11 cellular contexts compared by ENCODE assay signal in the genomic region with DNA sequence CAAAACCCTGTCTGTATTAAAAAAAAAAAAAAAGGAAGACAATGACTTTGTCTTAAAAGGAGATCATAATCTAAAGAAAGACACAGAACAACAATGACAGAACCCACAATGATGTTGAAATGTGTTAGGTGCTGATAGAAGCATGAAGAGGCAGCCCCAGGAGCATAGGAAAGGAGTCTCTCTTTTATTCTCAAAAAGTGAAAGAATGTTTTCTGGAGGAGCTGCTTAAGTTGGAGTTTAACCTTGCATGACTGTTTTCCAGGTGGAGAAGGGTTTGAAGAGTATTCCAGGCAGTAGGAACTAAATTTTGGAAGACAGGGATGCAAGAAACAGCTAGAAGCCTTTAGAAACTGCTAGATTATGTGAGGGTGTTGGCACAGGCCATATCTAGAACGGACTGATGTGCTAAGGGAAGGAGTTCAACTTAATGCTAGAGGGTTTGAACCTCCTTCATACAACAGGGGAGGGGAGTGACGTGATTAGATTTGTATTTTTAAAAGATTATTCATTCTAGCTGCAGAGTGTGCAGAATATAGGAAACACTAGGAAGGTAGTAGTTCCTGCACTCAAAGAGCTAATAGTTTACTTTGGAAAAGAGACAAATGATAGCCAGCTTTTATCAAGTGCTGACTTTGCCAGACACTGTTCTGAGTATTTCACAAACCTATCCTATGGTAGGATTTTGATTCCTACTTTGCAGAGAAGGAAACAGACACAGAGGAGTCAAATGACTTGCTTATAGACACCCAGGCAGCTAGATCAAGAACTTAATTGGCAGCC.
"Had no signal": no experiment of that assay in that cellular context is flagged by ENCODE, and none has a peak within 500 bp of the region (broad histone marks: within the 10 kb centered on the region; RNA-seq: fewer than 3 reads in every experiment).

No MANE protein-coding gene starts in this region.

- H3K36me3 ChIP-seq: left lung, thoracic aorta had no signal

- H3K27ac Mint-ChIP-seq: activated CD4-positive, alpha-beta memory T cell treated with anti-CD3 and anti-CD28 coated beads for 36 hours; activated T-cell treated with anti-CD3 and anti-CD28 coated beads, Interleukin-2, amount 50 U/mL, for 72 hours; stimulated activated naive CD8-positive, alpha-beta T cell treated with anti-CD3 and anti-CD28 coated beads, Interleukin-15, Interleukin-2, amounts not matched to agents 100 ng/mL and 50 ng/mL, for 24 hours had no signal

- H3K27me3 ChIP-seq: left lung had no signal

- H3K4me3 ChIP-seq: left lung, thoracic aorta had no signal

- ATAC-seq: activated T-cell treated with anti-CD3 and anti-CD28 coated beads, Interleukin-2, amount 50 U/mL, for 72 hours; left lung; natural killer cell treated with Interleukin-12 subunit alpha and Interleukin-12 subunit beta and Interleukin-15 and Interleukin-18, amount 100 ng/mL, for 72 hours had no signal

- DNase-seq: activated CD4-positive, alpha-beta memory T cell treated with anti-CD3 and anti-CD28 coated beads for 36 hours; activated CD4-positive, CD25-positive, alpha-beta regulatory T cell treated with anti-CD3 and anti-CD28 coated beads, Interleukin-2, amount 50 U/mL, for 72 hours; activated CD8-positive, alpha-beta memory T cell treated with anti-CD3 and anti-CD28 coated beads, Interleukin-2, amount 50 U/mL, for 4 hours; activated T-cell treated with anti-CD3 and anti-CD28 coated beads, Interleukin-2, amount 50 U/mL, for 72 hours; foreskin melanocyte; left lung; stimulated activated CD4-positive, alpha-beta T cell treated with anti-CD3 and anti-CD28 coated beads, Interleukin-4, amount 100 ng/mL, for 1 hour; stimulated activated CD8-positive, alpha-beta memory T cell treated with anti-CD3 and anti-CD28 coated beads, Interleukin-4, amount 100 ng/mL, for 48 hours had no signal

- H3K4me3 Mint-ChIP-seq: activated CD4-positive, alpha-beta memory T cell treated with anti-CD3 and anti-CD28 coated beads for 36 hours; activated T-cell treated with anti-CD3 and anti-CD28 coated beads, Interleukin-2, amount 50 U/mL, for 72 hours; natural killer cell treated with Interleukin-12 subunit alpha and Interleukin-12 subunit beta and Interleukin-15 and Interleukin-18, amount 100 ng/mL, for 72 hours; stimulated activated naive CD8-positive, alpha-beta T cell treated with anti-CD3 and anti-CD28 coated beads, Interleukin-15, Interleukin-2, amounts not matched to agents 100 ng/mL and 50 ng/mL, for 24 hours had no signal

- H3K27me3 Mint-ChIP-seq: activated CD4-positive, alpha-beta memory T cell treated with anti-CD3 and anti-CD28 coated beads for 36 hours; natural killer cell treated with Interleukin-12 subunit alpha and Interleukin-12 subunit beta and Interleukin-15 and Interleukin-18, amount 100 ng/mL, for 72 hours; stimulated activated naive CD8-positive, alpha-beta T cell treated with anti-CD3 and anti-CD28 coated beads, Interleukin-15, Interleukin-2, amounts not matched to agents 100 ng/mL and 50 ng/mL, for 24 hours had no signal

- H3K9me3 ChIP-seq: left lung, thoracic aorta had no signal

- H3K27ac ChIP-seq: left lung, thoracic aorta had no signal

- H3K9me3 Mint-ChIP-seq: activated CD4-positive, alpha-beta memory T cell treated with anti-CD3 and anti-CD28 coated beads for 36 hours; activated T-cell treated with anti-CD3 and anti-CD28 coated beads, Interleukin-2, amount 50 U/mL, for 72 hours; natural killer cell treated with Interleukin-12 subunit alpha and Interleukin-12 subunit beta and Interleukin-15 and Interleukin-18, amount 100 ng/mL, for 72 hours; stimulated activated naive CD8-positive, alpha-beta T cell treated with anti-CD3 and anti-CD28 coated beads, Interleukin-15, Interleukin-2, amounts not matched to agents 100 ng/mL and 50 ng/mL, for 24 hours had no signal
